17 cellular contexts compared by ENCODE assay signal in the genomic region with DNA sequence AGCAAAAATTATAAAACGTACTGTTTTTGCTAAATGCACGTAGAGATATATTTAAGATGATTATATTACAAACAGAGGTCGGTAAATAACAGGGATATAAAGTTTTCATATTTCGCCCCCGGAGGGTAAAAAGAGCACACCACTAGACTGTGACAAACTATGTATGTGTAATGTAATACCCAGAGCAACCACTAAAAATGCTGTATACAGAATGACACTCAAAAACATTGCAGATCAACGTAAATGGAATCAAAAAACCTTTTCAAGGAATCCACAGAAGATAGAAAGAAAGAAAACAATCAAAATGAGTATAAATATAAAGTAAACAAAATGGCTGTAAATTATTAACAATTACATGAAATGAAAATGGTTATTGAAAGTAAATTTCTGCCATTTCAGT. TPM values are rescaled to one million over a fixed set of nuclear protein-coding genes. Genes with fewer than 3 reads are reported as not detected.
DNase-seq lines count a peak whose midpoint lies in the region; ATAC-seq and TF ChIP-seq lines count a peak whose summit lies in the region.
"Had no signal": no experiment of that assay in that cellular context is flagged by ENCODE, and none has a peak within 500 bp of the region (broad histone marks: within the 10 kb centered on the region; RNA-seq: fewer than 3 reads in every experiment).

No MANE protein-coding gene starts in this region.

- intact Hi-C loops in activated naive CD4-positive, alpha-beta T cell treated with anti-CD3 and anti-CD28 coated beads for 36 hours (cut with micrococcal nuclease) = no loop called here
- intact Hi-C loops in body of pancreas (cut with DNase I) = no loop called here

- H3K27me3 ChIP-seq in body of pancreas = no peaks in the 10 kb centered on the region
- H3K27me3 ChIP-seq: dorsolateral prefrontal cortex, neutrophil, upper lobe of left lung had no signal

- no peaks in the 10 kb centered on the region for H3K36me3 ChIP-seq in body of pancreas (replicated peaks in 1 of 2; ENCODE audit: insufficient read depth in 1 of 2, low read depth in 2 of 2)
- H3K36me3 ChIP-seq: neutrophil, upper lobe of left lung had no signal

- H3K4me1 ChIP-seq in body of pancreas = no peaks in the 10 kb centered on the region
- H3K4me1 ChIP-seq: upper lobe of left lung had no signal

- TF ChIP-seq CTCF in WI38 (IDR thresholded peaks at IDR 0.05; ENCODE audit: low read depth, low read length) = 0 out of 2 replicates have a peak, but pooled peaks have one; percentile 8
- TF ChIP-seq CTCF in osteocyte (IDR thresholded peaks at IDR 0.05) = peak; percentile 15
- TF ChIP-seq CTCF in body of pancreas (IDR thresholded peaks at IDR 0.05) = peak in 2 of 7 experiments; percentile 4

- H3K4me3 ChIP-seq in WI38 (ENCODE audit: low read depth, low read length) (no peak overlapping the region), body of pancreas (no peak overlapping the region)
- H3K4me3 ChIP-seq: dorsolateral prefrontal cortex, upper lobe of left lung had no signal

- H3K4me1 Mint-ChIP-seq in osteocyte (ENCODE audit: unreplicated experiment) = peaks cover 5% of the 10 kb centered on the region
- H3K4me1 Mint-ChIP-seq in activated naive CD4-positive, alpha-beta T cell treated with anti-CD3 and anti-CD28 coated beads for 36 hours (ENCODE audit: low read depth) = no peaks in the 10 kb centered on the region

- CTCF ChIA-PET in activated naive CD4-positive, alpha-beta T cell treated with anti-CD3 and anti-CD28 coated beads for 36 hours (lab: Charles Lee) = no interaction called here

- no peak overlapping the region for H3K27ac Mint-ChIP-seq in osteocyte (ENCODE audit: unreplicated experiment)
- no peak overlapping the region for H3K27ac Mint-ChIP-seq in activated naive CD4-positive, alpha-beta T cell treated with anti-CD3 and anti-CD28 coated beads for 36 hours

- TF ChIP-seq POLR2A in body of pancreas (IDR thresholded peaks at IDR 0.05) = no peak

- H3K27me3 Mint-ChIP-seq in osteocyte (ENCODE audit: unreplicated experiment) = no peaks in the 10 kb centered on the region
- H3K27me3 Mint-ChIP-seq in activated naive CD4-positive, alpha-beta T cell treated with anti-CD3 and anti-CD28 coated beads for 36 hours (ENCODE audit: low read depth) = no peaks in the 10 kb centered on the region

- ATAC-seq in body of pancreas = no peak
- ATAC-seq: left lobe of liver had no signal

- 74 to 82% methylated on average over 6 of the region's 6 CpGs for WGBS in body of pancreas, 2 donors

- DNase-seq in NCI-H1694 treated with DMSO at 0.1 percent for 48 hours (lab: John Stamatoyannopoulos, UW) (peak; percentile 25), NCI-H1694 (lab: John Stamatoyannopoulos, UW) (no peak), HT-29 (ENCODE audit: low spot score) (peak; percentile 12), osteocyte (ENCODE audit: extremely low spot score, unreplicated experiment) (no peak), body of pancreas (no peak)
- DNase-seq in activated naive CD4-positive, alpha-beta T cell treated with anti-CD3 and anti-CD28 coated beads for 36 hours = no peak
- DNase-seq in activated CD8-positive, alpha-beta memory T cell treated with anti-CD3 and anti-CD28 coated beads, Interleukin-2, amount 50 U/mL, for 4 hours = no peak
- DNase-seq: activated T-cell treated with anti-CD3 and anti-CD28 coated beads for 4 hours, amniotic stem cell, dorsolateral prefrontal cortex, NCI-H2171 had no signal

- peaks cover 5% of the 10 kb centered on the region for H3K9me3 Mint-ChIP-seq in osteocyte (ENCODE audit: unreplicated experiment)
- H3K9me3 Mint-ChIP-seq in activated naive CD4-positive, alpha-beta T cell treated with anti-CD3 and anti-CD28 coated beads for 36 hours = no peaks in the 10 kb centered on the region

- no peak overlapping the region for H3K27ac ChIP-seq in body of pancreas
- H3K27ac ChIP-seq: dorsolateral prefrontal cortex, neutrophil, upper lobe of left lung had no signal

- H3K4me3 Mint-ChIP-seq in osteocyte (ENCODE audit: unreplicated experiment) = no peak overlapping the region
- no peak overlapping the region for H3K4me3 Mint-ChIP-seq in activated naive CD4-positive, alpha-beta T cell treated with anti-CD3 and anti-CD28 coated beads for 36 hours

- no peaks in the 10 kb centered on the region for H3K36me3 Mint-ChIP-seq in osteocyte (ENCODE audit: unreplicated experiment)
- H3K36me3 Mint-ChIP-seq in activated naive CD4-positive, alpha-beta T cell treated with anti-CD3 and anti-CD28 coated beads for 36 hours (ENCODE audit: low read depth) = no peaks in the 10 kb centered on the region

- H3K9me3 ChIP-seq in body of pancreas = no peaks in the 10 kb centered on the region
- H3K9me3 ChIP-seq: neutrophil, upper lobe of left lung had no signal

RNA-seq across cellular contexts. Expression of gene PRB4, which starts 37.6 kb away (rescaled TPM):
- total RNA-seq in HT-29 (2014; rRNA removed; shearing (Covaris generic)) = not detected in 2 replicates
- total RNA-seq in osteocyte (not detected in 2 replicates), body of pancreas (not detected)
- not detected for total RNA-seq in activated naive CD4-positive, alpha-beta T cell treated with anti-CD3 and anti-CD28 coated beads for 36 hours
- total RNA-seq: Daoy, dorsolateral prefrontal cortex, glomerular endothelial cell, left lobe of liver had no signal

RNA-seq across cellular contexts. Expression of gene PRB2, which starts 47.6 kb away (rescaled TPM):
- 0.76 TPM in 1 of 2 replicates, not detected in the other for total RNA-seq in HT-29 (2014; rRNA removed; shearing (Covaris generic))
- not detected in 2 replicates for total RNA-seq in osteocyte
- not detected for total RNA-seq in activated naive CD4-positive, alpha-beta T cell treated with anti-CD3 and anti-CD28 coated beads for 36 hours
- not detected for total RNA-seq in body of pancreas
- total RNA-seq: Daoy, glomerular endothelial cell, left lobe of liver, upper lobe of left lung had no signal

Comparison
In these comparisons a context has a peak if more than half of its experiments do, and no peak if none do; other contexts are left out.
1. DNase-seq: peak in NCI-H1694 treated with DMSO at 0.1 percent for 48 hours (single experiment) and HT-29 (single experiment); none in NCI-H1694 (single experiment), osteocyte (single experiment), activated naive CD4-positive, alpha-beta T cell treated with anti-CD3 and anti-CD28 coated beads for 36 hours (single experiment), activated CD8-positive, alpha-beta memory T cell treated with anti-CD3 and anti-CD28 coated beads, Interleukin-2, amount 50 U/mL, for 4 hours (single experiment) and body of pancreas (0 of 4).